In genomic region chr2:40886100-40886499, GRCh38 we compare ENCODE assay signal across 8 cellular contexts.
"Had no signal": no experiment of that assay in that cellular context is flagged by ENCODE, and none has a peak within 500 bp of the region (broad histone marks: within the 10 kb centered on the region; RNA-seq: fewer than 3 reads in every experiment).

No MANE protein-coding gene starts in this region.

- DNase-seq: HFFc6, Kasumi-1, KG1 had no signal

- H3K9me3 Mint-ChIP-seq: HFFc6 had no signal

- H3K4me1 Mint-ChIP-seq: IgD-negative memory B cell had no signal

- H3K36me3 Mint-ChIP-seq: IgD-negative memory B cell had no signal

- H3K27ac Mint-ChIP-seq: GM23338, HFFc6, IgD-negative memory B cell had no signal

- FAIRE-seq: HTR-8/SVneo had no signal

- H3K4me2 ChIP-seq: GM23338 had no signal

- H2AFZ ChIP-seq: GM23338 had no signal

- H3K36me3 ChIP-seq: HAP-1 had no signal

- H3K4me3 ChIP-seq: GM23338, HAP-1 had no signal

- ATAC-seq: GM23338, HCT116 had no signal

- H3K27me3 Mint-ChIP-seq: IgD-negative memory B cell had no signal

- H3K4me3 Mint-ChIP-seq: GM23338, IgD-negative memory B cell had no signal
